ENCODE assay signal across 8 cellular contexts in the genomic region with DNA sequence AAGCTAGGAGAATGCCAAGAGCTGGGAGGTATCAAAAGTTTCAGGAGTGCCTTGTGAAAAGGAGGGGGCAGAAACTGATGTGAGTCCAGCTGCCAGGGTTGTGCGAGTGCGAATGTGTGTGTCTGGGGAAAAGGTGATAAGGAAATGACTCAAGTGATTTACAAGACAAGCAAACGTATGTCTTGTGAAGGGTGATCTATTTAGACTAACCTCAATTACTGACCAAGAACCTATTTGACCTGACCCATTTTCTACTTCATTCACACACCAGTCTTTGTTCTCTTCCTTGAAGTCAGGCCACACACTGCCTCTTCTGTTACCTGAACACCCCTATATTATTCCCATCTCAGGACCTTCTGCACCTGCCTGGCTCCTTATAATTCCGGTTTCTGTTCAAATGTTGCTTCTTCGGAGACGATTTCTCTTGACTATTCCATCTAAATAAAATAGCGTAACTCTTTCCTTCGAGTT. TPM values are rescaled to one million over a fixed set of nuclear protein-coding genes. Genes with fewer than 3 reads are reported as not detected.
DNase-seq lines count a peak whose midpoint lies in the region; ATAC-seq and TF ChIP-seq lines count a peak whose summit lies in the region.

No MANE protein-coding gene starts in this region.

- H3K27ac ChIP-seq in right lobe of liver (peak overlapping the region; percentile 51 to 75 (median 66)), tibial artery (peak overlapping the region; percentile 90 to 91)

- H3K27me3 ChIP-seq in right lobe of liver: no peaks in the 10 kb centered on the region
- no peaks in the 10 kb centered on the region for H3K27me3 ChIP-seq in tibial artery

- H3K36me3 ChIP-seq in right lobe of liver: peaks cover 0 to 3% (median under 1%) of the 10 kb centered on the region in 4 donors
- peaks cover 9 to 13% (median 10%) of the 10 kb centered on the region in 3 donors for H3K36me3 ChIP-seq in tibial artery

- 6% methylated on average over 8 of the region's 8 CpGs for WGBS in right lobe of liver (ENCODE audit: insufficient coverage, low coverage, low lambda C conversion rate, missing lambda C conversion rate)

- DNase-seq in G401 (ENCODE audit: low spot score) (peak; percentile 19), LoVo (ENCODE audit: low spot score) (peak; percentile 66), astrocyte of the hippocampus (ENCODE audit: low read depth, low spot score) (peak; percentile 12), right lobe of liver (no peak), tibial artery (no peak), hippocampal formation (lab: John Stamatoyannopoulos, UW) (no peak), NCI-H446 (lab: John Stamatoyannopoulos, UW) (no peak)

- in situ Hi-C loops in G401 (cut with HindIII; ENCODE audit: low sequenced_read_pairs): no loop called here

- H3K4me3 ChIP-seq in right lobe of liver (peak overlapping the region; percentile 64 to 90 (median 86)), tibial artery (peak overlapping the region; percentile 78 to 96)

- no peaks in the 10 kb centered on the region for H3K9me3 ChIP-seq in right lobe of liver
- H3K9me3 ChIP-seq in tibial artery: no peaks in the 10 kb centered on the region

- TF ChIP-seq POLR2A in right lobe of liver (IDR thresholded peaks at IDR 0.05): no peak

- ATAC-seq in right lobe of liver: no peak
- no peak for ATAC-seq in GM21367 (IDR thresholded peaks at IDR 0.05; ENCODE audit: unreplicated experiment)

- H3K4me1 ChIP-seq in right lobe of liver (no peaks in the 10 kb centered on the region), tibial artery (peaks cover 0 to 50% (median 28%) of the 10 kb centered on the region in 4 donors)

- intact Hi-C loops in right lobe of liver (cut with DNase I): no loop called here
- intact Hi-C loops in tibial artery (cut with DNase I; ENCODE audit: low total_unique reads): no loop called here

- TF ChIP-seq CTCF in right lobe of liver (IDR thresholded peaks at IDR 0.05) (no peak), tibial artery (IDR thresholded peaks at IDR 0.05) (no peak)

RNA-seq across cellular contexts. Expression of gene GDE1, which starts 1.0 kb away (rescaled TPM):
- 49.7 and 68.7 TPM in 2 replicates for total RNA-seq in G401 (2014; rRNA removed; shearing (Covaris generic))
- total RNA-seq in right lobe of liver: 10 to 100 TPM; 19.1 to 30.5 (median 21.1) TPM

RNA-seq across cellular contexts. Expression of gene CCP110, which starts 2.8 kb away (rescaled TPM):
- 20.4 and 22.9 TPM in 2 replicates for total RNA-seq in G401 (2014; rRNA removed; shearing (Covaris generic))
- 1 to 10 TPM; 2.6 to 5.6 (median 4.2) TPM for total RNA-seq in right lobe of liver

RNA-seq across cellular contexts. Expression of gene VPS35L, which starts 34.6 kb away (rescaled TPM):
- 18.7 and 23.9 TPM in 2 replicates for total RNA-seq in G401 (2014; rRNA removed; shearing (Covaris generic))
- 10 to 100 TPM; 19.3 to 24.3 (median 20.4) TPM for total RNA-seq in right lobe of liver

Comparison
In these comparisons a context has a peak if more than half of its experiments do, and no peak if none do; other contexts are left out.
1. DNase-seq: peak in G401 (single experiment), LoVo (single experiment) and astrocyte of the hippocampus (single experiment); none in right lobe of liver (0 of 3), tibial artery (0 of 2), hippocampal formation (0 of 2) and NCI-H446 (0 of 2).